Comparison of ENCODE assay signal across 1 cellular context in the genomic region with DNA sequence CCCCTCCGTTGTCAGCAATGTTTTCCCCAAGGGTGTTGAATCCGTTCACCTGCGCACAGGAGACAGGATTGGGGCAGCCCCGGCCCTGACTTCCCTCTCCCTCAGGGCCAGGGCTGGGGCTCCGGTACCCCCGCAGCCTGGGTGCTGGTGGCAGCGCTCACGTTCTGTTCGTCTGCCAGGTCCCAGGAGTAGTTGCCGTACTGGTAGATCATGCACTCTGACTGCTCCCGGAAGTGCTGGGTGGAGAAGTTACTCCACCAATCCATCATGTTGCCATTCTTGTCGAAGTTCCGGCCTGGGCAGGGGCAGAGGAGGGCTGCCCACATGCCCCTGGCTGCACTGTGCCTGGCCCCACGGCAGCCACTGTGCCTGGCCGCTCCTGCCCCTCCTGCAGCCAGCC.
TF ChIP-seq lines count a peak whose summit lies in the region.

No MANE protein-coding gene starts in this region.

TF ChIP-seq in endothelial cell of umbilical vein, 7 proteins besides CTCF, POLR2A, EP300 and RAD21:
- TF ChIP-seq GATA2 (IDR thresholded peaks at IDR 0.05; ENCODE audit: insufficient read depth, insufficient read length, low read depth, low read length) = no peak
- TF ChIP-seq JUN (IDR thresholded peaks at IDR 0.05; ENCODE audit: borderline replicate concordance, insufficient read depth, insufficient read length, low read depth) = no peak
- TF ChIP-seq POLR2AphosphoS5 (IDR thresholded peaks at IDR 0.05; ENCODE audit: insufficient read depth, low read depth, low read length) = no peak
- TF ChIP-seq FOS (IDR thresholded peaks at IDR 0.05; ENCODE audit: borderline replicate concordance, insufficient read depth, low read length) = no peak
- TF ChIP-seq, protein P1, sequence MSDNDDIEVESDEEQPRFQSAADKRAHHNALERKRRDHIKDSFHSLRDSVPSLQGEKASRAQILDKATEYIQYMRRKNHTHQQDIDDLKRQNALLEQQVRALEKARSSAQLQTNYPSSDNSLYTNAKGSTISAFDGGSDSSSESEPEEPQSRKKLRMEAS (IDR thresholded peaks at IDR 0.05; ENCODE audit: insufficient read depth, insufficient read length) = no peak
- TF ChIP-seq EZH2 (IDR thresholded peaks at IDR 0.05; ENCODE audit: borderline replicate concordance, low read depth, low read length, severe bottlenecking) = no peak
- TF ChIP-seq MYC (IDR thresholded peaks at IDR 0.05; ENCODE audit: low read depth, low read length) = no peak
